ENCODE assay signal across 13 cellular contexts in the genomic region with DNA sequence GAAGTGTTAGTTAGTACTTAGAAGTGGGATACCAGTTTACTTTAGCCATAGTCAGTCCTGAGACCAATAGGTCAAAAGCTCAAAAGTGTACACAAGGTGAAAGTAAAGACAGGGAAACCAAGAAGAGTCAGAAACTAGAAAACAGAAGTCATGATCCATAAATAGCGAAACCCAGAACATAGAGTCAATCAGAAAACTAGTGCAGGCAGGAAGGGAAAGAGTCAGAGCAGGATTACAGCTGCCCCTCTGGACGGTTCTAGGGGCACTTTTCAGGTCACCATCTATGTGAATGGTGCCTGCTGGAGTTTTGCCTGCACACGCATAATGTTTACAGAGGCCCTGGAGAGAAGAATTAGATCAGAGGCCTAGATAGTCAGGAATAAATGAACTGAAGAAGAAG. TPM values are rescaled to one million over a fixed set of nuclear protein-coding genes. Genes with fewer than 3 reads are reported as not detected.
DNase-seq lines count a peak whose midpoint lies in the region; ATAC-seq and TF ChIP-seq lines count a peak whose summit lies in the region.
"Had no signal": no experiment of that assay in that cellular context is flagged by ENCODE, and none has a peak within 500 bp of the region (broad histone marks: within the 10 kb centered on the region; RNA-seq: fewer than 3 reads in every experiment).

No MANE protein-coding gene starts in this region.

- CTCF ChIA-PET in PC-3 (lab: Charles Lee): no interaction called here
- CTCF ChIA-PET in mammary epithelial cell (lab: Charles Lee; ENCODE audit: low non-redundant PET): no interaction called here
- CTCF ChIA-PET in activated CD8-positive, alpha-beta T cell treated with anti-CD3 and anti-CD28 coated beads for 36 hours (lab: Charles Lee): no interaction called here

- no peak overlapping the region for H3K4me3 Mint-ChIP-seq in mesothelial cell of epicardium
- H3K4me3 Mint-ChIP-seq in activated CD8-positive, alpha-beta T cell treated with anti-CD3 and anti-CD28 coated beads for 36 hours: no peak overlapping the region

- dilution Hi-C loops in mammary epithelial cell (cut with HindIII; ENCODE audit: low sequenced_read_pairs): no loop called here

- peaks cover 21% of the 10 kb centered on the region for H3K4me1 Mint-ChIP-seq in mesothelial cell of epicardium
- no peaks in the 10 kb centered on the region for H3K4me1 Mint-ChIP-seq in activated CD8-positive, alpha-beta T cell treated with anti-CD3 and anti-CD28 coated beads for 36 hours (ENCODE audit: low read depth)

- H3K27ac ChIP-seq in PC-3 (ENCODE audit: low read length) (no peak overlapping the region), mammary epithelial cell (ENCODE audit: insufficient read depth, low read depth, low read length) (no peak overlapping the region)
- H3K27ac ChIP-seq: gastrocnemius medialis, SJSA1, tibial nerve had no signal

- no peaks in the 10 kb centered on the region for H3K9me3 Mint-ChIP-seq in mesothelial cell of epicardium
- H3K9me3 Mint-ChIP-seq in activated CD8-positive, alpha-beta T cell treated with anti-CD3 and anti-CD28 coated beads for 36 hours: no peaks in the 10 kb centered on the region

- H3K4me1 ChIP-seq in PC-3 (ENCODE audit: insufficient read depth, low read length) (no peaks in the 10 kb centered on the region), mammary epithelial cell (ENCODE audit: insufficient read depth, low read length) (no peaks in the 10 kb centered on the region)
- H3K4me1 ChIP-seq: gastrocnemius medialis, SJSA1, tibial nerve had no signal

- H3K27ac Mint-ChIP-seq in mesothelial cell of epicardium: peak overlapping the region; percentile 76
- H3K27ac Mint-ChIP-seq in activated CD8-positive, alpha-beta T cell treated with anti-CD3 and anti-CD28 coated beads for 36 hours: no peak overlapping the region

- H3K36me3 ChIP-seq in PC-3 (ENCODE audit: low read depth, low read length) (no peaks in the 10 kb centered on the region), mammary epithelial cell (ENCODE audit: insufficient read depth, low read length) (no peaks in the 10 kb centered on the region)
- H3K36me3 ChIP-seq: gastrocnemius medialis, SJSA1, tibial nerve had no signal

- H3K36me3 Mint-ChIP-seq in mesothelial cell of epicardium: no peaks in the 10 kb centered on the region
- no peaks in the 10 kb centered on the region for H3K36me3 Mint-ChIP-seq in activated CD8-positive, alpha-beta T cell treated with anti-CD3 and anti-CD28 coated beads for 36 hours (ENCODE audit: low read depth)

- in situ Hi-C loops in mammary epithelial cell (cut with MboI; ENCODE audit: low sequenced_read_pairs in 2 of 2): loop anchor here in 1 of 2 donors (10.0 kb wide), 1 partner anchor 195 kb away; no protein-coding TSS in a partner anchor

- H4K20me1 ChIP-seq in PC-3 (ENCODE audit: low read length): no peaks in the 10 kb centered on the region
- H4K20me1 ChIP-seq in mammary epithelial cell (ENCODE audit: insufficient read depth, low read length): no peaks in the 10 kb centered on the region

- TF ChIP-seq CTCF in mesothelial cell of epicardium (IDR thresholded peaks at IDR 0.05; ENCODE audit: unreplicated experiment) (no peak), PC-3 (conservative IDR thresholded peaks at IDR 0.05; ENCODE audit: low read depth, low read length) (no peak), mammary epithelial cell (conservative IDR thresholded peaks at IDR 0.05 in 1 of 2, IDR thresholded peaks at IDR 0.05 in 1 of 2; ENCODE audit: extremely low read depth in 1 of 2, insufficient read depth in 1 of 2, low read depth in 1 of 2, low read length in 2 of 2) (no peak)
- no peak for TF ChIP-seq CTCF in activated CD8-positive, alpha-beta T cell treated with anti-CD3 and anti-CD28 coated beads for 36 hours (IDR thresholded peaks at IDR 0.05)

- H3K4me2 ChIP-seq in PC-3 (ENCODE audit: low read length) (no peak overlapping the region), mammary epithelial cell (ENCODE audit: insufficient read depth, low read depth, low read length) (no peak overlapping the region)

- H3K4me3 ChIP-seq in PC-3 (ENCODE audit: low read length): no peak overlapping the region
- no peak overlapping the region for H3K4me3 ChIP-seq in mammary epithelial cell (replicated peaks in 1 of 3; ENCODE audit: insufficient read depth in 1 of 3, low read depth in 2 of 3, low read length in 3 of 3)
- H3K4me3 ChIP-seq: gastrocnemius medialis, SJSA1, tibial nerve had no signal

- H3K9me3 ChIP-seq in PC-3 (ENCODE audit: low read length) (no peaks in the 10 kb centered on the region), mammary epithelial cell (replicated peaks; ENCODE audit: insufficient read depth, low read length) (no peaks in the 10 kb centered on the region)
- H3K9me3 ChIP-seq: gastrocnemius medialis, SJSA1, tibial nerve had no signal

- H3K9ac ChIP-seq in PC-3 (ENCODE audit: low read length): no peak overlapping the region
- H3K9ac ChIP-seq in mammary epithelial cell (ENCODE audit: insufficient read depth, low read length): no peak overlapping the region

- intact Hi-C loops in PC-3 (cut with micrococcal nuclease) (no loop called here), mammary epithelial cell (cut with micrococcal nuclease) (no loop called here)
- intact Hi-C loops in activated CD8-positive, alpha-beta T cell treated with anti-CD3 and anti-CD28 coated beads for 36 hours (cut with micrococcal nuclease): no loop called here

- no peaks in the 10 kb centered on the region for H3K27me3 Mint-ChIP-seq in mesothelial cell of epicardium (ENCODE audit: low read depth)
- H3K27me3 Mint-ChIP-seq in activated CD8-positive, alpha-beta T cell treated with anti-CD3 and anti-CD28 coated beads for 36 hours: peaks cover 3% of the 10 kb centered on the region

- WGBS in mammary epithelial cell (ENCODE audit: low coverage, missing lambda C conversion rate): 63% methylated on average over 3 of the region's 3 CpGs

- BruUV-seq in PC-3 (replicated peaks; lab: Mats Ljungman, UMichigan) (no TSS peak), mammary epithelial cell (replicated peaks; lab: Mats Ljungman, UMichigan) (no TSS peak)

- no peaks in the 10 kb centered on the region for H3F3A ChIP-seq in PC-3 (ENCODE audit: low read length, unreplicated experiment)

- DNase-seq in mesothelial cell of epicardium (ENCODE audit: low spot score in 2 of 2, unreplicated experiment in 2 of 2): no peak
- no peak for DNase-seq in activated naive CD4-positive, alpha-beta T cell treated with anti-CD3 and anti-CD28 coated beads, Interleukin-2, amount 50 U/mL, for 16 hours
- no peak for DNase-seq in PC-3
- DNase-seq in mammary epithelial cell: no peak
- no peak for DNase-seq in activated CD8-positive, alpha-beta T cell treated with anti-CD3 and anti-CD28 coated beads for 36 hours
- DNase-seq: gastrocnemius medialis; NCI-H1048; stimulated activated CD4-positive, alpha-beta T cell treated with anti-CD3 and anti-CD28 coated beads, Interleukin-2, amount 100 ng/mL, for 24 hours had no signal

- no peaks in the 10 kb centered on the region for H3K27me3 ChIP-seq in PC-3 (ENCODE audit: low read length)
- no peaks in the 10 kb centered on the region for H3K27me3 ChIP-seq in mammary epithelial cell (ENCODE audit: insufficient read depth, low read length)
- H3K27me3 ChIP-seq: gastrocnemius medialis, tibial nerve had no signal

- H2AFZ ChIP-seq in PC-3 (ENCODE audit: low read length): no peak overlapping the region
- no peak overlapping the region for H2AFZ ChIP-seq in mammary epithelial cell (ENCODE audit: low read depth, low read length)

- POLR2A ChIA-PET in PC-3 (lab: Charles Lee; ENCODE audit: unreplicated experiment): no interaction called here
- POLR2A ChIA-PET in activated CD8-positive, alpha-beta T cell treated with anti-CD3 and anti-CD28 coated beads for 36 hours (lab: Charles Lee): no interaction called here

- ATAC-seq in GM18868 (IDR thresholded peaks at IDR 0.05; ENCODE audit: unreplicated experiment): peak; percentile 95
- ATAC-seq in GM21723 (IDR thresholded peaks at IDR 0.05; ENCODE audit: unreplicated experiment): peak; percentile 96
- peak; percentile 90 for ATAC-seq in HG03280 (IDR thresholded peaks at IDR 0.05; ENCODE audit: unreplicated experiment)
- ATAC-seq in PC-3: no peak
- ATAC-seq in activated CD8-positive, alpha-beta T cell treated with anti-CD3 and anti-CD28 coated beads for 36 hours: no peak
- ATAC-seq: gastrocnemius medialis had no signal

- no peaks in the 10 kb centered on the region for H3K9me2 ChIP-seq in PC-3 (replicated peaks; ENCODE audit: low read length)

- H3K79me2 ChIP-seq in PC-3 (ENCODE audit: low read length): no peaks in the 10 kb centered on the region
- no peaks in the 10 kb centered on the region for H3K79me2 ChIP-seq in mammary epithelial cell (ENCODE audit: insufficient read depth, low read length)

RNA-seq across cellular contexts. Expression of a gene that starts 22.4 kb away (rescaled TPM):
- 132 to 149 TPM (median 135 TPM) in 3 replicates for total RNA-seq in mesothelial cell of epicardium
- total RNA-seq in PC-3 (2014; rRNA removed): 43.6 and 48.8 TPM in 2 replicates
- 10 to 100 TPM; 52.4 to 53.2 TPM for total RNA-seq in mammary epithelial cell
- polyA plus RNA-seq in mammary epithelial cell: 25.1 TPM
- polyA minus RNA-seq in mammary epithelial cell: 76.9 TPM
- 10 to 100 TPM; 63.0 to 65.1 TPM for total RNA-seq in activated CD8-positive, alpha-beta T cell treated with anti-CD3 and anti-CD28 coated beads for 36 hours

Comparison
In these comparisons a context has a peak if more than half of its experiments do, and no peak if none do; other contexts are left out.
1. ATAC-seq: peak in GM18868 (single experiment), GM21723 (single experiment) and HG03280 (single experiment); none in PC-3 (single experiment) and activated CD8-positive, alpha-beta T cell treated with anti-CD3 and anti-CD28 coated beads for 36 hours (single experiment).